8 cellular contexts compared by ENCODE assay signal in the genomic region with DNA sequence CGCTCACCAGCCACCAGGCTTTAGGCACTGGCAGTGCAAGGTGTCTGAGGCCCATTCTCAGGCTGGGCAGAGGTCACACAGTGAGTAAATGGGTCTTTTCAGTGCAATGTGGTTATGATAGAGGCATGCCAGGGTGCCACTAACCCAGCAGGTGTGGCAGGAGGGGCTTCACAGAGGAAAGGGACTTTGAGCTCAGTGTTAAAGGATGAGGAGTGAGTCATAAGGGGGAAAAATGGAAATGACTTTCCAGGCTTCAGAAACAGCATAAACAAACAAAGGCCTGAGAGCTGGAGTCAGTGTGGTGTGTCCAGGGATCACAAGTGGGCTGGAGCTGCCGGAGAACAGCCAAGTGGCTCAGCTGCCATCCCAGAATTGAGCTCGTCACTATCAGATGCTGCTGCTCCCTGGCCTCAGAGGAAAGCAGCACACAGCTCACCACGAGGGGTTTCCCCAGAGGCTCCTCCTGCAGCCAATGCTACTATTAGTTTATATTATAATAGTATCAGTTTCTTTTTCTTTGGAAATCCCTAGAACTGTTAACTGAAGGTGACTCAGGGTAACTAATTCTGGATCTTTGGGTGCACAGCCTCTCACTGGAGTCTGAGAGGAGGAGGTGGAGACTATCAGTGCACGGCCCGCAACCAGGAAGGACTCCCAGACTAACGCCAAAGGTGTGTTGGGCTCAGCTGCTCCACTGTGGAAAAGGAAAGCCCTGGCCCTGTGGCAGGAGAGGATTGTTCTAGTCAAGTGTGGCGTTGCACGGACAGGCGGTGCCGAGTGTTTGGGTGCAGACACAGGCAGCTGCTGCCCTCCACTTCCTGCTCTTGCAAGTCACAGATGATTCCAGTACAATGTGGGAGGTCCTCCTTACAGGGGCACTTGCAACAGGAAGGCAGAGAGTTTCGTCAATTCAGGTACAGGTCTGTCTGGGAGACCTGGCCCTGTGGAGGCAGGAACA. TPM values are rescaled to one million over a fixed set of nuclear protein-coding genes. Genes with fewer than 3 reads are reported as not detected.
DNase-seq lines count a peak whose midpoint lies in the region; ATAC-seq lines count a peak whose summit lies in the region.

No MANE protein-coding gene starts in this region.

- H3K4me3 ChIP-seq in SJCRH30, result peak overlapping the region; percentile 30

- peak; percentile 83 for ATAC-seq in HG03045 (IDR thresholded peaks at IDR 0.05; ENCODE audit: unreplicated experiment)

- H3K4me1 ChIP-seq in SJCRH30, result peaks cover 22% of the 10 kb centered on the region

- no peaks in the 10 kb centered on the region for H3K27me3 ChIP-seq in SJCRH30

- H3K27ac ChIP-seq in SJCRH30 (peak overlapping the region; percentile 79), angular gyrus (ENCODE audit: low read depth, low read length) (peak overlapping the region; percentile 85)

- H3K9me3 ChIP-seq in SJCRH30 (replicated peaks), result no peaks in the 10 kb centered on the region

- no peaks in the 10 kb centered on the region; the same call in none of the 2 replicates for H3K36me3 ChIP-seq in SJCRH30

- DNase-seq in NCI-H1417 (lab: John Stamatoyannopoulos, UW) (peak in 2 of 3 experiments; percentile 59 to 74), NCI-H1417 treated with DMSO at 0.1 percent for 48 hours (lab: John Stamatoyannopoulos, UW) (no peak), SJCRH30 (peak; percentile 82 to 85), islet precursor cell (peak; percentile 55), mesenteric fat pad (ENCODE audit: low spot score) (no peak)
- DNase-seq in stimulated activated CD4-positive, alpha-beta T cell treated with anti-CD3 and anti-CD28 coated beads, Interleukin-1b, Interleukin-23, amount 100 ng/mL, for 24 hours (ENCODE audit: low read depth in 4 of 4, low spot score in 1 of 4), result peak; percentile 34 to 62 (median 51)

RNA-seq across cellular contexts. Expression of gene DHRS12, which starts 39.5 kb away (rescaled TPM):
- total RNA-seq in SJCRH30 (2014; rRNA removed; shearing (Covaris generic)), result 1.1 and 2.4 TPM in 2 replicates
- 14.8 TPM for total RNA-seq in mesenteric fat pad

Comparison
In these comparisons a context has a peak if more than half of its experiments do, and no peak if none do; other contexts are left out.
1. DNase-seq: peak in NCI-H1417 (2 of 3), SJCRH30 (2 of 2), islet precursor cell (single experiment) and stimulated activated CD4-positive, alpha-beta T cell treated with anti-CD3 and anti-CD28 coated beads, Interleukin-1b, Interleukin-23, amount 100 ng/mL, for 24 hours (4 of 4); none in NCI-H1417 treated with DMSO at 0.1 percent for 48 hours (single experiment) and mesenteric fat pad (single experiment).